25 cellular contexts compared by ENCODE assay signal in the genomic region with DNA sequence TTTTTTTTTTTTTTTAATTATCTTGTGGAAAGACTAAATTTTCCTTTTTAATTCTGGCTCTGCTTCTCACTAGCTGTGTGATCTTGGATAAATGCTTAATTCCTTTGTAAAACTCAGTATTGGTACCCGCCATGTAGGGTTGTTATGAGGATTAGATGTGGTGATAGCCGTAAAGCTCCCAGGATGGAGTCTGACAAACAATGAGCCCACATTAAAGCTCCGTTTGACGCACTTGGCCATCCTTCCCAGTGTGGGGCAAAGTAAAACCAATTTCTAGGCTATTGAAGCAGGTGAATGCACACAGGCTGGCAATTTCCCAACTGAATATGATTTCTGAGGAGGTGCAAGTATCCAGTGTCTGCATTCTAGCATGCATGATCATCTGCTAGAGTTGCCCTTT.
DNase-seq lines count a peak whose midpoint lies in the region; ATAC-seq lines count a peak whose summit lies in the region.
"Had no signal": no experiment of that assay in that cellular context is flagged by ENCODE, and none has a peak within 500 bp of the region (broad histone marks: within the 10 kb centered on the region; RNA-seq: fewer than 3 reads in every experiment).

No MANE protein-coding gene starts in this region.

- intact Hi-C loops in activated CD4-positive, alpha-beta T cell treated with anti-CD3 and anti-CD28 coated beads for 36 hours (cut with DNase I, micrococcal nuclease), result loop anchor here in 1 of 2 experiments (10.0 kb wide), 1 partner anchor 270 kb away; the partner anchor contains the start of gene ERCC4
- intact Hi-C loops in naive thymus-derived CD4-positive, alpha-beta T cell (cut with micrococcal nuclease), result loop anchor here (5.0 to 10.0 kb wide), 5 partner anchors 90 to 272 kb away; partner anchors contain the start of genes ERCC4 (in 2 of the 2) and MRTFB (in 2 of the 2)

- no peaks in the 10 kb centered on the region for H3K9me3 Mint-ChIP-seq in activated CD4-positive, alpha-beta T cell treated with anti-CD3 and anti-CD28 coated beads for 36 hours (ENCODE audit: low read depth)
- no peaks in the 10 kb centered on the region for H3K9me3 Mint-ChIP-seq in activated CD4-positive, alpha-beta T cell treated with anti-CD3 and anti-CD28 coated beads, Interleukin-2, amount 10 ng/mL, durations not matched to agents 7 days and 5 days
- H3K9me3 Mint-ChIP-seq in naive thymus-derived CD4-positive, alpha-beta T cell, result peaks cover 0 to 2% (median 0%) of the 10 kb centered on the region in 11 donors
- H3K9me3 Mint-ChIP-seq: HFFc6 had no signal

- CTCF ChIA-PET in activated CD4-positive, alpha-beta T cell treated with anti-CD3 and anti-CD28 coated beads for 36 hours (lab: Charles Lee), result interaction anchor here (0.5 kb wide), 1 partner anchor 9 kb away, joined by 3 read pairs; no protein-coding TSS in a partner anchor
- CTCF ChIA-PET in activated CD4-positive, alpha-beta T cell treated with anti-CD3 and anti-CD28 coated beads, Interleukin-2, amount 10 ng/mL, durations not matched to agents 7 days and 5 days (lab: Charles Lee), result interaction anchor here (0.9 kb wide), 1 partner anchor 133 kb away, joined by 3 read pairs; no protein-coding TSS in a partner anchor
- CTCF ChIA-PET in naive thymus-derived CD4-positive, alpha-beta T cell (lab: Charles Lee), result no interaction called here

- H3K36me3 Mint-ChIP-seq in activated CD4-positive, alpha-beta T cell treated with anti-CD3 and anti-CD28 coated beads for 36 hours (ENCODE audit: low read depth), result peaks cover 2% of the 10 kb centered on the region
- peaks cover 1% of the 10 kb centered on the region for H3K36me3 Mint-ChIP-seq in activated CD4-positive, alpha-beta T cell treated with anti-CD3 and anti-CD28 coated beads, Interleukin-2, amount 10 ng/mL, durations not matched to agents 7 days and 5 days (ENCODE audit: low read depth)
- peaks cover 0 to 13% (median 12%) of the 10 kb centered on the region in 5 donors for H3K36me3 Mint-ChIP-seq in naive thymus-derived CD4-positive, alpha-beta T cell

- H3K27ac Mint-ChIP-seq in activated CD4-positive, alpha-beta T cell treated with anti-CD3 and anti-CD28 coated beads for 36 hours, result peak overlapping the region; percentile 47
- H3K27ac Mint-ChIP-seq in activated CD4-positive, alpha-beta T cell treated with anti-CD3 and anti-CD28 coated beads, Interleukin-2, amount 10 ng/mL, durations not matched to agents 7 days and 5 days, result no peak overlapping the region
- peak overlapping the region in 8 of 9 donors; percentile 6 to 91 (median 76) for H3K27ac Mint-ChIP-seq in naive thymus-derived CD4-positive, alpha-beta T cell
- H3K27ac Mint-ChIP-seq: HFFc6; stimulated activated naive B cell treated with anti-CD40 and anti-IgM and Interleukin-4, amounts not matched to agents 10 μg/mL and 1 μg/mL and 100 μg/mL, for 72 hours had no signal

- no peaks in the 10 kb centered on the region for H3K27me3 ChIP-seq in naive thymus-derived CD4-positive, alpha-beta T cell (ENCODE audit: control insufficient read depth in 2 of 2, insufficient read depth in 2 of 2, low read length in 2 of 2)
- H3K27me3 ChIP-seq: breast epithelium, suprapubic skin had no signal

- DNase-seq in activated CD4-positive, alpha-beta T cell treated with anti-CD3 and anti-CD28 coated beads for 36 hours, result no peak
- no peak for DNase-seq in activated CD4-positive, alpha-beta T cell treated with anti-CD3 and anti-CD28 coated beads, Interleukin-2, amount 10 ng/mL, durations not matched to agents 7 days and 5 days
- peak; percentile 84 for DNase-seq in NCI-H146 (lab: John Stamatoyannopoulos, UW)
- peak; percentile 77 for DNase-seq in NCI-H69 (lab: John Stamatoyannopoulos, UW)
- peak in 6 of 9 donors; percentile 28 to 59 (median 42) for DNase-seq in naive thymus-derived CD4-positive, alpha-beta T cell
- DNase-seq in AG08395 (ENCODE audit: low spot score), result no peak
- DNase-seq: ACHN; activated CD4-positive, alpha-beta T cell treated with anti-CD3 and anti-CD28 coated beads for 48 hours; activated gamma-delta T cell treated with Interleukin-2 at 50 U/mL for 16 hours; activated T-cell treated with anti-CD3 and anti-CD28 coated beads, Interleukin-2, amount 50 U/mL, for 1 hour; amniotic stem cell; effector CD8-positive, alpha-beta T cell; GM23248; HFFc6; islet precursor cell; left ventricle myocardium superior; MV-4-11; NCI-H446; occipital lobe; stimulated activated CD4-positive, alpha-beta T cell treated with anti-CD3 and anti-CD28 coated beads, Interleukin-15, amount 100 ng/mL, for 24 hours; stimulated activated naive B cell treated with anti-CD40 and anti-IgM and Interleukin-4, amounts not matched to agents 10 μg/mL and 1 μg/mL and 100 μg/mL, for 72 hours had no signal

- H3K4me1 Mint-ChIP-seq in activated CD4-positive, alpha-beta T cell treated with anti-CD3 and anti-CD28 coated beads for 36 hours, result peaks cover 39% of the 10 kb centered on the region
- peaks cover 49% of the 10 kb centered on the region for H3K4me1 Mint-ChIP-seq in activated CD4-positive, alpha-beta T cell treated with anti-CD3 and anti-CD28 coated beads, Interleukin-2, amount 10 ng/mL, durations not matched to agents 7 days and 5 days
- peaks cover 32 to 81% (median 64%) of the 10 kb centered on the region in 7 donors for H3K4me1 Mint-ChIP-seq in naive thymus-derived CD4-positive, alpha-beta T cell

- ATAC-seq in activated CD4-positive, alpha-beta T cell treated with anti-CD3 and anti-CD28 coated beads for 36 hours, result no peak
- ATAC-seq in naive thymus-derived CD4-positive, alpha-beta T cell, result peak; percentile 56
- no peak for ATAC-seq in HG03139 (IDR thresholded peaks at IDR 0.05; ENCODE audit: unreplicated experiment)
- no peak for ATAC-seq in HG03378 (IDR thresholded peaks at IDR 0.05; ENCODE audit: unreplicated experiment)
- ATAC-seq: left ventricle myocardium superior; stimulated activated naive B cell treated with anti-CD40 and anti-IgM and Interleukin-4, amounts not matched to agents 10 μg/mL and 1 μg/mL and 100 μg/mL, for 72 hours had no signal

- H3K4me3 ChIP-seq in naive thymus-derived CD4-positive, alpha-beta T cell (ENCODE audit: low read length), result no peak overlapping the region
- H3K4me3 ChIP-seq: breast epithelium, GM23248, suprapubic skin had no signal

- POLR2A ChIA-PET in activated CD4-positive, alpha-beta T cell treated with anti-CD3 and anti-CD28 coated beads for 36 hours (lab: Charles Lee), result interaction anchor here (0.7 kb wide), 2 partner anchors 275 to 901 kb away, joined by 6 read pairs; partner anchors contain the start of gene ERCC4
- POLR2A ChIA-PET in activated CD4-positive, alpha-beta T cell treated with anti-CD3 and anti-CD28 coated beads, Interleukin-2, amount 10 ng/mL, durations not matched to agents 7 days and 5 days (lab: Charles Lee), result no interaction called here
- POLR2A ChIA-PET in naive thymus-derived CD4-positive, alpha-beta T cell (lab: Charles Lee), result no interaction called here

- peaks cover 5 to 45% of the 10 kb centered on the region in 2 donors for H3K4me1 ChIP-seq in naive thymus-derived CD4-positive, alpha-beta T cell (ENCODE audit: control insufficient read depth in 2 of 2, insufficient read depth in 2 of 2, low read length in 2 of 2)
- H3K4me1 ChIP-seq: breast epithelium, suprapubic skin had no signal

- H3K27ac ChIP-seq in naive thymus-derived CD4-positive, alpha-beta T cell (ENCODE audit: low read depth, low read length), result peak overlapping the region; percentile 12
- H3K27ac ChIP-seq: breast epithelium, GM23248, suprapubic skin had no signal

- H3K4me3 Mint-ChIP-seq in activated CD4-positive, alpha-beta T cell treated with anti-CD3 and anti-CD28 coated beads for 36 hours, result no peak overlapping the region
- no peak overlapping the region for H3K4me3 Mint-ChIP-seq in activated CD4-positive, alpha-beta T cell treated with anti-CD3 and anti-CD28 coated beads, Interleukin-2, amount 10 ng/mL, durations not matched to agents 7 days and 5 days
- H3K4me3 Mint-ChIP-seq in naive thymus-derived CD4-positive, alpha-beta T cell, result peak overlapping the region in 7 of 10 donors; percentile 2 to 75 (median 20)
- H3K4me3 Mint-ChIP-seq: HFFc6; stimulated activated naive B cell treated with anti-CD40 and anti-IgM and Interleukin-4, amounts not matched to agents 10 μg/mL and 1 μg/mL and 100 μg/mL, for 72 hours had no signal

- no peaks in the 10 kb centered on the region for H3K36me3 ChIP-seq in naive thymus-derived CD4-positive, alpha-beta T cell (ENCODE audit: control insufficient read depth in 2 of 3, insufficient read depth in 3 of 3, low read length in 3 of 3)
- H3K36me3 ChIP-seq: breast epithelium, suprapubic skin had no signal

- H3K9me3 ChIP-seq in naive thymus-derived CD4-positive, alpha-beta T cell (ENCODE audit: control insufficient read depth in 2 of 3, low read length in 3 of 3), result no peaks in the 10 kb centered on the region
- H3K9me3 ChIP-seq: breast epithelium, suprapubic skin had no signal

- H3K27me3 Mint-ChIP-seq in activated CD4-positive, alpha-beta T cell treated with anti-CD3 and anti-CD28 coated beads for 36 hours, result no peaks in the 10 kb centered on the region
- no peaks in the 10 kb centered on the region for H3K27me3 Mint-ChIP-seq in activated CD4-positive, alpha-beta T cell treated with anti-CD3 and anti-CD28 coated beads, Interleukin-2, amount 10 ng/mL, durations not matched to agents 7 days and 5 days
- no peaks in the 10 kb centered on the region for H3K27me3 Mint-ChIP-seq in naive thymus-derived CD4-positive, alpha-beta T cell
- H3K27me3 Mint-ChIP-seq: stimulated activated naive B cell treated with anti-CD40 and anti-IgM and Interleukin-4, amounts not matched to agents 10 μg/mL and 1 μg/mL and 100 μg/mL, for 72 hours had no signal

Comparison
In these comparisons a context has a peak if more than half of its experiments do, and no peak if none do; other contexts are left out.
1. DNase-seq: peak in NCI-H146 (single experiment), NCI-H69 (single experiment) and naive thymus-derived CD4-positive, alpha-beta T cell (6 of 9); none in activated CD4-positive, alpha-beta T cell treated with anti-CD3 and anti-CD28 coated beads for 36 hours (single experiment), activated CD4-positive, alpha-beta T cell treated with anti-CD3 and anti-CD28 coated beads, Interleukin-2, amount 10 ng/mL, durations not matched to agents 7 days and 5 days (single experiment) and AG08395 (single experiment).
2. H3K4me3 Mint-ChIP-seq: peak in naive thymus-derived CD4-positive, alpha-beta T cell (7 of 10); none in activated CD4-positive, alpha-beta T cell treated with anti-CD3 and anti-CD28 coated beads for 36 hours (single experiment) and activated CD4-positive, alpha-beta T cell treated with anti-CD3 and anti-CD28 coated beads, Interleukin-2, amount 10 ng/mL, durations not matched to agents 7 days and 5 days (single experiment).